Comparison of ENCODE assay signal across 11 cellular contexts in the genomic region with DNA sequence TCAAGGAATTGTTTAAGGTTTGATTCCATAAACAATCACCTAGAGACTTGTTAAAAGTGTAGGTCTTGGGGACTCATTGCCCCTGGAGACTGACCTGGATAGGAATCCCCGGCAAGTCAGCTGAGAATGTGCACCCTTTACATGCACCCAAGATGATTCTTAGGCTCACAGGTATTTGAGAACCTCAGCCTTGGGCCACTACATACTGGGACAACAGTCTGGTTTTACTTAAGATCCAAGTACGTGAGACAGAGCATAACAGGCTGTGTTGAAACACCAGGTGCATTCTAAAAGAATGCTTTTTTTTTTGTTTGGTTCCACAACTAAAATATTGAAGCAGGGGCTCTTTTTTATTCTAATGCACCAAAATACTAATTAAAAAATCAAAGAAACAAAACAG.
"Had no signal": no experiment of that assay in that cellular context is flagged by ENCODE, and none has a peak within 500 bp of the region (broad histone marks: within the 10 kb centered on the region; RNA-seq: fewer than 3 reads in every experiment).

No MANE protein-coding gene starts in this region.

- H3K9ac ChIP-seq: GM23248 had no signal

- H2AFZ ChIP-seq: GM23248 had no signal

- H3K4me1 ChIP-seq: HAP-1 had no signal

- H3K27ac ChIP-seq: GM23248 had no signal

- H3K9me3 ChIP-seq: HAP-1 had no signal

- H3K4me3 ChIP-seq: GM23248, GM23338, HAP-1 had no signal

- H3K36me3 ChIP-seq: HAP-1 had no signal

- FAIRE-seq: H1, H54 had no signal

- ATAC-seq: GM23338, HCT116 had no signal

- DNase-seq: GM23248, GOT3, H7, H9, HCEC 1CT, HFFc6 had no signal
